16 cellular contexts compared by ENCODE assay signal in the genomic region with DNA sequence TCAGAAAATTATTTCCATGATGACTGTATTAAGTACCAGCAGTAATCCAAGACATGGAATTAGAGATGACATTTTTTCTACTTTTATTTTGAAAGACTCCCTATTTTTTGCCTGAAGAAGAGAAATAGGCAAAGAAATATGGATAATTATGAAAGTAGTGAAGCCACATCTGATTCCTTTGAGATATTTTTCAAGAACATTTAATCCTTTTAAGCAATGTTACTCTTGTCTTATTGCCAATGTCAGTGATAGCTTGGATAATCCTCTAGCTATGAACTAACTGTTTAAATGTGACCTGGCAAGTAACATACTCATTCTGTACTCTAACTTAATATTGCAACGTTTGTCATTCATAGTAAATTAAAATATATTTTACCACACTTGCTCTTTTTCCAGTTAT.
DNase-seq lines count a peak whose midpoint lies in the region; ATAC-seq and TF ChIP-seq lines count a peak whose summit lies in the region.
"Had no signal": no experiment of that assay in that cellular context is flagged by ENCODE, and none has a peak within 500 bp of the region (broad histone marks: within the 10 kb centered on the region; RNA-seq: fewer than 3 reads in every experiment).

No MANE protein-coding gene starts in this region.

- H3K4me3 ChIP-seq in BLaER1 (no peak overlapping the region), adipocyte (ENCODE audit: low read length) (no peak overlapping the region)
- H3K4me3 ChIP-seq: A549 had no signal

- no peak overlapping the region for H3K9ac ChIP-seq in BLaER1
- H3K9ac ChIP-seq in adipocyte (ENCODE audit: low read length), result no peak overlapping the region

- TF ChIP-seq CTCF in nephron (IDR thresholded peaks at IDR 0.05; ENCODE audit: unreplicated experiment in 3 of 3), result no peak

- H3K9me3 Mint-ChIP-seq in nephron (peaks cover 9% of the 10 kb centered on the region), T-cell (peaks cover 3 to 9% (median 8%) of the 10 kb centered on the region in 3 donors)
- no peaks in the 10 kb centered on the region for H3K9me3 Mint-ChIP-seq in stimulated activated naive CD8-positive, alpha-beta T cell treated with anti-CD3 and anti-CD28 coated beads, Interleukin-15, amount 100 ng/mL, for 72 hours
- H3K9me3 Mint-ChIP-seq: H9 had no signal

- H3K36me3 ChIP-seq in BLaER1, result no peaks in the 10 kb centered on the region
- no peaks in the 10 kb centered on the region for H3K36me3 ChIP-seq in adipocyte (ENCODE audit: control insufficient read depth, insufficient read depth, low read length, severe bottlenecking)

- H3K4me1 Mint-ChIP-seq in nephron, result peaks cover 6% of the 10 kb centered on the region
- no peaks in the 10 kb centered on the region for H3K4me1 Mint-ChIP-seq in stimulated activated naive CD8-positive, alpha-beta T cell treated with anti-CD3 and anti-CD28 coated beads, Interleukin-15, amount 100 ng/mL, for 72 hours
- no peaks in the 10 kb centered on the region for H3K4me1 Mint-ChIP-seq in T-cell

- no peak overlapping the region for H3K27ac ChIP-seq in BLaER1
- H3K27ac ChIP-seq: 22Rv1, A549 had no signal

- H3K27ac Mint-ChIP-seq in nephron (peak overlapping the region in 2 of 3 experiments; percentile 16 to 36), T-cell (no peak overlapping the region)
- no peak overlapping the region for H3K27ac Mint-ChIP-seq in stimulated activated naive CD8-positive, alpha-beta T cell treated with anti-CD3 and anti-CD28 coated beads, Interleukin-15, amount 100 ng/mL, for 72 hours
- H3K27ac Mint-ChIP-seq: CD8-positive, alpha-beta T cell; H9 had no signal

- ATAC-seq in GM19467 (IDR thresholded peaks at IDR 0.05; ENCODE audit: unreplicated experiment) (no peak), T-cell (replicated peaks in 1 of 4) (no peak)
- ATAC-seq in stimulated activated naive CD8-positive, alpha-beta T cell treated with anti-CD3 and anti-CD28 coated beads, Interleukin-15, amount 100 ng/mL, for 72 hours, result no peak
- ATAC-seq: A549; CD8-positive, alpha-beta T cell had no signal

- H3K4me3 Mint-ChIP-seq in nephron (no peak overlapping the region), T-cell (no peak overlapping the region)
- no peak overlapping the region for H3K4me3 Mint-ChIP-seq in stimulated activated naive CD8-positive, alpha-beta T cell treated with anti-CD3 and anti-CD28 coated beads, Interleukin-15, amount 100 ng/mL, for 72 hours
- H3K4me3 Mint-ChIP-seq: CD8-positive, alpha-beta T cell; H9 had no signal

- H3K27me3 ChIP-seq in BLaER1 (no peaks in the 10 kb centered on the region), adipocyte (replicated peaks; ENCODE audit: control insufficient read depth, insufficient read depth, low read length) (no peaks in the 10 kb centered on the region)

- H3K9me3 ChIP-seq in BLaER1 (no peaks in the 10 kb centered on the region), adipocyte (ENCODE audit: control insufficient read depth, low read length) (no peaks in the 10 kb centered on the region)
- H3K9me3 ChIP-seq: A549 had no signal

- H3K4me2 ChIP-seq in BLaER1, result peak overlapping the region; percentile 30
- H3K4me2 ChIP-seq: A549 had no signal

- no peaks in the 10 kb centered on the region for H4K20me1 ChIP-seq in BLaER1

- CTCF ChIA-PET in T-cell (lab: Charles Lee), result no interaction called here

- DNase-seq in adipocyte (ENCODE audit: low read depth) (peak; percentile 70), fibroblast of peridontal ligament (ENCODE audit: extremely low read depth) (peak; percentile 27), dermis blood vessel endothelial cell (no peak), T-cell (no peak)
- DNase-seq in stimulated activated naive CD8-positive, alpha-beta T cell treated with anti-CD3 and anti-CD28 coated beads, Interleukin-15, amount 100 ng/mL, for 72 hours, result no peak
- DNase-seq: AML-193; Calu3; CD8-positive, alpha-beta T cell; DMS79 treated with DMSO at 0.1 percent for 48 hours; GF-D8; H9 had no signal

- H3K36me3 Mint-ChIP-seq in nephron (ENCODE audit: low read depth), result no peaks in the 10 kb centered on the region
- no peaks in the 10 kb centered on the region for H3K36me3 Mint-ChIP-seq in T-cell
- H3K36me3 Mint-ChIP-seq: CD8-positive, alpha-beta T cell had no signal

- H3K27me3 Mint-ChIP-seq in nephron (ENCODE audit: low read depth) (no peaks in the 10 kb centered on the region), T-cell (no peaks in the 10 kb centered on the region)
- no peaks in the 10 kb centered on the region for H3K27me3 Mint-ChIP-seq in stimulated activated naive CD8-positive, alpha-beta T cell treated with anti-CD3 and anti-CD28 coated beads, Interleukin-15, amount 100 ng/mL, for 72 hours

- POLR2A ChIA-PET in T-cell (lab: Charles Lee), result no interaction called here

- H3K4me1 ChIP-seq in BLaER1 (peaks cover 30% of the 10 kb centered on the region), adipocyte (ENCODE audit: control insufficient read depth, insufficient read depth, low read length) (peaks cover 18% of the 10 kb centered on the region)

Comparison
In these comparisons a context has a peak if more than half of its experiments do, and no peak if none do; other contexts are left out.
1. DNase-seq: peak in adipocyte (single experiment) and fibroblast of peridontal ligament (single experiment); none in stimulated activated naive CD8-positive, alpha-beta T cell treated with anti-CD3 and anti-CD28 coated beads, Interleukin-15, amount 100 ng/mL, for 72 hours (0 of 2), dermis blood vessel endothelial cell (single experiment) and T-cell (0 of 34).
2. H3K27ac Mint-ChIP-seq: peak in nephron (2 of 3); none in stimulated activated naive CD8-positive, alpha-beta T cell treated with anti-CD3 and anti-CD28 coated beads, Interleukin-15, amount 100 ng/mL, for 72 hours (0 of 2) and T-cell (0 of 2).